1 cellular context compared by ENCODE assay signal in genomic region chr10:11612004-11613001, GRCh38.
A peak's percentile ranks its signal among the peaks of the same experiment; 100 is the strongest.
TF ChIP-seq lines count a peak whose summit lies in the region.

No MANE protein-coding gene starts in this region.

TF ChIP-seq in K562, 482 proteins besides CTCF, POLR2A, EP300 and RAD21 (continued from another document and continues in another):
- TF ChIP-seq, protein P1, sequence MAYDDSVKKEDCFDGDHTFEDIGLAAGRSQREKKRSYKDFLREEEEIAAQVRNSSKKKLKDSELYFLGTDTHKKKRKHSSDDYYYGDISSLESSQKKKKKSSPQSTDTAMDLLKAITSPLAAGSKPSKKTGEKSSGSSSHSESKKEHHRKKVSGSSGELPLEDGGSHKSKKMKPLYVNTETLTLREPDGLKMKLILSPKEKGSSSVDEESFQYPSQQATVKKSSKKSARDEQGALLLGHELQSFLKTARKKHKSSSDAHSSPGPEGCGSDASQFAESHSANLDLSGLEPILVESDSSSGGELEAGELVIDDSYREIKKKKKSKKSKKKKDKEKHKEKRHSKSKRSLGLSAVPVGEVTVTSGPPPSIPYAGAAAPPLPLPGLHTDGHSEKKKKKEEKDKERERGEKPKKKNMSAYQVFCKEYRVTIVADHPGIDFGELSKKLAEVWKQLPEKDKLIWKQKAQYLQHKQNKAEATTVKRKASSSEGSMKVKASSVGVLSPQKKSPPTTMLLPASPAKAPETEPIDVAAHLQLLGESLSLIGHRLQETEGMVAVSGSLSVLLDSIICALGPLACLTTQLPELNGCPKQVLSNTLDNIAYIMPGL (CRISPR knock-in tag; IDR thresholded peaks at IDR 0.05) = no peak; the same call in 1 of the 2 replicates
- TF ChIP-seq ERF (CRISPR knock-in tag; IDR thresholded peaks at IDR 0.05) (no peak), SP1 (CRISPR knock-in tag; IDR thresholded peaks at IDR 0.05) (peak; percentile 53; the same call in 1 of the 2 replicates), NFIC (IDR thresholded peaks at IDR 0.05) (peak; percentile 84), ZBTB17 (CRISPR knock-in tag; IDR thresholded peaks at IDR 0.05) (no peak), BCLAF1 (IDR thresholded peaks at IDR 0.05; ENCODE audit: borderline replicate concordance in 1 of 2, control insufficient read depth in 1 of 2, low read depth in 2 of 2, low read length in 1 of 2) (no peak), RHOXF2B (CRISPR knock-in tag; conservative IDR thresholded peaks at IDR 0.05) (no peak), ZKSCAN8 (CRISPR knock-in tag; IDR thresholded peaks at IDR 0.05) (peak; percentile 71; the same call in 1 of the 2 replicates), MBD1 (CRISPR knock-in tag; IDR thresholded peaks at IDR 0.05) (no peak), HLTF (IDR thresholded peaks at IDR 0.05) (peak; percentile 39; the same call in 1 of the 2 replicates), SMARCA4 (IDR thresholded peaks at IDR 0.05) (peak; percentile 98), HOXB6 (CRISPR knock-in tag; IDR thresholded peaks at IDR 0.05; ENCODE audit: borderline replicate concordance) (no peak), CREM (IDR thresholded peaks at IDR 0.05; ENCODE audit: low read depth) (peak; percentile 80), SMAD3 (CRISPR knock-in tag; conservative IDR thresholded peaks at IDR 0.05) (peak; percentile 64; the same call in 1 of the 2 replicates), EHMT2 (IDR thresholded peaks at IDR 0.05) (no peak), NUFIP1 (IDR thresholded peaks at IDR 0.05; ENCODE audit: partially characterized antibody) (no peak), POLR3A (IDR thresholded peaks at IDR 0.05; ENCODE audit: borderline replicate concordance, extremely low read depth, insufficient read depth, insufficient read length) (no peak), MXI1 (IDR thresholded peaks at IDR 0.05; ENCODE audit: low read depth, low read length) (peak; percentile 51; the same call in 1 of the 2 replicates), TCF7 (IDR thresholded peaks at IDR 0.05; ENCODE audit: borderline replicate concordance) (peak; percentile 80; the same call in 1 of the 2 replicates), BRD9 (IDR thresholded peaks at IDR 0.05; ENCODE audit: low read depth, partially characterized antibody) (peak; percentile 93), SIX5 (IDR thresholded peaks at IDR 0.05; ENCODE audit: borderline replicate concordance in 1 of 2, insufficient read depth in 1 of 2, low read depth in 1 of 2, low read length in 2 of 2) (no peak), ARID2 (IDR thresholded peaks at IDR 0.05) (no peak), PCBP2 (IDR thresholded peaks at IDR 0.05; ENCODE audit: low read depth, low read length, poor library complexity, severe bottlenecking) (no peak), ZNF717 (CRISPR knock-in tag; IDR thresholded peaks at IDR 0.05) (no peak), CBX3 (IDR thresholded peaks at IDR 0.05; ENCODE audit: borderline replicate concordance in 1 of 2, low read length in 2 of 2) (no peak; a peak in 1 of 3 replicates), PHF21A (IDR thresholded peaks at IDR 0.05; ENCODE audit: borderline replicate concordance, low read depth) (peak; percentile 53; the same call in 1 of the 2 replicates), ZFP91 (CRISPR knock-in tag; IDR thresholded peaks at IDR 0.05) (no peak), TEAD4 (IDR thresholded peaks at IDR 0.05; ENCODE audit: low read length) (peak; percentile 95), TEAD4 (CRISPR knock-in tag; IDR thresholded peaks at IDR 0.05; ENCODE audit: borderline replicate concordance) (no peak), PHB (CRISPR knock-in tag; IDR thresholded peaks at IDR 0.05) (no peak), ADNP (tag; IDR thresholded peaks at IDR 0.05) (peak; percentile 79), ZNF263 (CRISPR knock-in tag; IDR thresholded peaks at IDR 0.05; ENCODE audit: borderline replicate concordance) (no peak; the same call in 1 of the 2 replicates), TAF7 (tag; IDR thresholded peaks at IDR 0.05) (peak; percentile 43; the same call in 1 of the 2 replicates), ZNF354B (CRISPR knock-in tag; IDR thresholded peaks at IDR 0.05) (no peak), NR2F6 (CRISPR knock-in tag; IDR thresholded peaks at IDR 0.05) (no peak), ZNF174 (CRISPR knock-in tag; IDR thresholded peaks at IDR 0.05) (no peak), RBBP5 (IDR thresholded peaks at IDR 0.05; ENCODE audit: borderline replicate concordance, insufficient read depth, low read length, poor library complexity, severe bottlenecking) (no peak), ZC3H4 (CRISPR knock-in tag; IDR thresholded peaks at IDR 0.05; ENCODE audit: borderline replicate concordance) (0 out of 2 replicates have a peak, but pooled peaks have one; percentile 59)
- TF ChIP-seq, protein P2, sequence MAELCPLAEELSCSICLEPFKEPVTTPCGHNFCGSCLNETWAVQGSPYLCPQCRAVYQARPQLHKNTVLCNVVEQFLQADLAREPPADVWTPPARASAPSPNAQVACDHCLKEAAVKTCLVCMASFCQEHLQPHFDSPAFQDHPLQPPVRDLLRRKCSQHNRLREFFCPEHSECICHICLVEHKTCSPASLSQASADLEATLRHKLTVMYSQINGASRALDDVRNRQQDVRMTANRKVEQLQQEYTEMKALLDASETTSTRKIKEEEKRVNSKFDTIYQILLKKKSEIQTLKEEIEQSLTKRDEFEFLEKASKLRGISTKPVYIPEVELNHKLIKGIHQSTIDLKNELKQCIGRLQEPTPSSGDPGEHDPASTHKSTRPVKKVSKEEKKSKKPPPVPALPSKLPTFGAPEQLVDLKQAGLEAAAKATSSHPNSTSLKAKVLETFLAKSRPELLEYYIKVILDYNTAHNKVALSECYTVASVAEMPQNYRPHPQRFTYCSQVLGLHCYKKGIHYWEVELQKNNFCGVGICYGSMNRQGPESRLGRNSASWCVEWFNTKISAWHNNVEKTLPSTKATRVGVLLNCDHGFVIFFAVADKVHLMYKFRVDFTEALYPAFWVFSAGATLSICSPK (IDR thresholded peaks at IDR 0.05; ENCODE audit: borderline replicate concordance) = 0 out of 2 replicates have a peak, but pooled peaks have one; percentile 9
- TF ChIP-seq, protein P3, sequence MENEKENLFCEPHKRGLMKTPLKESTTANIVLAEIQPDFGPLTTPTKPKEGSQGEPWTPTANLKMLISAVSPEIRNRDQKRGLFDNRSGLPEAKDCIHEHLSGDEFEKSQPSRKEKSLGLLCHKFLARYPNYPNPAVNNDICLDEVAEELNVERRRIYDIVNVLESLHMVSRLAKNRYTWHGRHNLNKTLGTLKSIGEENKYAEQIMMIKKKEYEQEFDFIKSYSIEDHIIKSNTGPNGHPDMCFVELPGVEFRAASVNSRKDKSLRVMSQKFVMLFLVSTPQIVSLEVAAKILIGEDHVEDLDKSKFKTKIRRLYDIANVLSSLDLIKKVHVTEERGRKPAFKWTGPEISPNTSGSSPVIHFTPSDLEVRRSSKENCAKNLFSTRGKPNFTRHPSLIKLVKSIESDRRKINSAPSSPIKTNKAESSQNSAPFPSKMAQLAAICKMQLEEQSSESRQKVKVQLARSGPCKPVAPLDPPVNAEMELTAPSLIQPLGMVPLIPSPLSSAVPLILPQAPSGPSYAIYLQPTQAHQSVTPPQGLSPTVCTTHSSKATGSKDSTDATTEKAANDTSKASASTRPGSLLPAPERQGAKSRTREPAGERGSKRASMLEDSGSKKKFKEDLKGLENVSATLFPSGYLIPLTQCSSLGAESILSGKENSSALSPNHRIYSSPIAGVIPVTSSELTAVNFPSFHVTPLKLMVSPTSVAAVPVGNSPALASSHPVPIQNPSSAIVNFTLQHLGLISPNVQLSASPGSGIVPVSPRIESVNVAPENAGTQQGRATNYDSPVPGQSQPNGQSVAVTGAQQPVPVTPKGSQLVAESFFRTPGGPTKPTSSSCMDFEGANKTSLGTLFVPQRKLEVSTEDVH (IDR thresholded peaks at IDR 0.05; ENCODE audit: low read depth, partially characterized antibody) = peak; percentile 37
- TF ChIP-seq, protein P4, sequence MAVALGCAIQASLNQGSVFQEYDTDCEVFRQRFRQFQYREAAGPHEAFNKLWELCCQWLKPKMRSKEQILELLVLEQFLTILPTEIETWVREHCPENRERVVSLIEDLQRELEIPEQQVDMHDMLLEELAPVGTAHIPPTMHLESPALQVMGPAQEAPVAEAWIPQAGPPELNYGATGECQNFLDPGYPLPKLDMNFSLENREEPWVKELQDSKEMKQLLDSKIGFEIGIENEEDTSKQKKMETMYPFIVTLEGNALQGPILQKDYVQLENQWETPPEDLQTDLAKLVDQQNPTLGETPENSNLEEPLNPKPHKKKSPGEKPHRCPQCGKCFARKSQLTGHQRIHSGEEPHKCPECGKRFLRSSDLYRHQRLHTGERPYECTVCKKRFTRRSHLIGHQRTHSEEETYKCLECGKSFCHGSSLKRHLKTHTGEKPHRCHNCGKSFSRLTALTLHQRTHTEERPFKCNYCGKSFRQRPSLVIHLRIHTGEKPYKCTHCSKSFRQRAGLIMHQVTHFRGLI (CRISPR knock-in tag; IDR thresholded peaks at IDR 0.05) = no peak
- TF ChIP-seq, protein P5, sequence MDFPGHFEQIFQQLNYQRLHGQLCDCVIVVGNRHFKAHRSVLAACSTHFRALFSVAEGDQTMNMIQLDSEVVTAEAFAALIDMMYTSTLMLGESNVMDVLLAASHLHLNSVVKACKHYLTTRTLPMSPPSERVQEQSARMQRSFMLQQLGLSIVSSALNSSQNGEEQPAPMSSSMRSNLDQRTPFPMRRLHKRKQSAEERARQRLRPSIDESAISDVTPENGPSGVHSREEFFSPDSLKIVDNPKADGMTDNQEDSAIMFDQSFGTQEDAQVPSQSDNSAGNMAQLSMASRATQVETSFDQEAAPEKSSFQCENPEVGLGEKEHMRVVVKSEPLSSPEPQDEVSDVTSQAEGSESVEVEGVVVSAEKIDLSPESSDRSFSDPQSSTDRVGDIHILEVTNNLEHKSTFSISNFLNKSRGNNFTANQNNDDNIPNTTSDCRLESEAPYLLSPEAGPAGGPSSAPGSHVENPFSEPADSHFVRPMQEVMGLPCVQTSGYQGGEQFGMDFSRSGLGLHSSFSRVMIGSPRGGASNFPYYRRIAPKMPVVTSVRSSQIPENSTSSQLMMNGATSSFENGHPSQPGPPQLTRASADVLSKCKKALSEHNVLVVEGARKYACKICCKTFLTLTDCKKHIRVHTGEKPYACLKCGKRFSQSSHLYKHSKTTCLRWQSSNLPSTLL (IDR thresholded peaks at IDR 0.05) = no peak
